ENCODE assay signal across 23 cellular contexts in the genomic region with DNA sequence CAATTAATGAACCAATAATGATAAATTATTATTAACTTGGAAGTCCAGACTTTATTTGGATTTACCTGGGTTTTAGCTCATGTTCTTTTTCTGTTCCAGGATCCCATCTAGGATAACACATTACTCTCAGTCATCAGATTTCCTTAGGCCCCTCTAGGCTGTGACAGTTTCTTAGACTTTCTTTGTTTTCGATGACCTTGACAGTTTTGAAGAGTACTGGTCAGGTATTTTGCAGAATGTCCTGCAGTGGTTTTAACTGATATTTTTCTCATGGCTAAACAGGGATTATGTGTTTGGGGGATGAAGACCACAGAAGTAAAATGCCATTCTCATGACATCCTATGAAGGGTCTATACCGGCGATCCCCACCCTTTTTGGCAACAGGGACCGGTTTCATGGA.
"Had no signal": no experiment of that assay in that cellular context is flagged by ENCODE, and none has a peak within 500 bp of the region (broad histone marks: within the 10 kb centered on the region; RNA-seq: fewer than 3 reads in every experiment).

No MANE protein-coding gene starts in this region.

- H3K27me3 ChIP-seq: dorsolateral prefrontal cortex, esophagus muscularis mucosa, gastroesophageal sphincter, heart left ventricle, left lung had no signal

- H3K4me1 ChIP-seq: foreskin keratinocyte had no signal

- H3K9me3 ChIP-seq: esophagus muscularis mucosa, gastroesophageal sphincter, heart left ventricle, lower lobe of right lung, mucosa of descending colon had no signal

- H3K79me2 ChIP-seq: hepatocyte had no signal

- ATAC-seq: foreskin keratinocyte, gastroesophageal sphincter, heart left ventricle, left cardiac atrium, left lung, left ventricle myocardium superior, lower lobe of right lung, mucosa of descending colon had no signal

- H3K4me3 ChIP-seq: coronary artery, dorsolateral prefrontal cortex, esophagus muscularis mucosa, gastroesophageal sphincter, heart left ventricle, hepatocyte, left lung, lower lobe of right lung, mucosa of descending colon had no signal

- H3K36me3 ChIP-seq: gastroesophageal sphincter, left lung, lower lobe of right lung had no signal

- DNase-seq: dermis blood vessel endothelial cell; dorsolateral prefrontal cortex; effector CD4-positive, alpha-beta T cell; effector memory CD4-positive, alpha-beta T cell; foreskin keratinocyte; heart left ventricle; hypothalamus; immature natural killer cell; left cardiac atrium; left lung; left ventricle myocardium superior; lower lobe of right lung; mesenchymal stem cell; naive B cell had no signal

- H2AFZ ChIP-seq: hepatocyte had no signal

- H3K4me2 ChIP-seq: hepatocyte had no signal

- H3K27ac ChIP-seq: coronary artery, dorsolateral prefrontal cortex, esophagus muscularis mucosa, foreskin keratinocyte, gastroesophageal sphincter, heart left ventricle, hepatocyte, left lung, lower lobe of right lung had no signal

- FAIRE-seq: colon, frontal cortex, islet of Langerhans, keratinocyte had no signal
